In genomic region chr3:167814441-167814951, GRCh38 we compare ENCODE assay signal across 8 cellular contexts.
DNase-seq lines count a peak whose midpoint lies in the region; TF ChIP-seq lines count a peak whose summit lies in the region.

No MANE protein-coding gene starts in this region.

- H3K9me3 ChIP-seq in MG63: no peaks in the 10 kb centered on the region

- in situ Hi-C loops in astrocyte of the cerebellum (cut with HindIII; ENCODE audit: low sequenced_read_pairs): no loop called here
- in situ Hi-C loops in ACHN (cut with HindIII; ENCODE audit: low pct_ligation_motif_present, low pct_unique_long_range_greater_than_20kb, low sequenced_read_pairs): no loop called here

- no peak overlapping the region for H3K4me3 Mint-ChIP-seq in nephron progenitor cell
- no peak overlapping the region for H3K4me3 Mint-ChIP-seq in activated T-helper 1 cell treated with anti-CD3 and anti-CD28 coated beads, Interleukin-12 subunit alpha, Interleukin-12 subunit beta, Interleukin-2, Interleukin-4 antibody, amounts not matched to agents 30 ng/mL and 10 ng/mL and 1 ng/mL, durations not matched to agents 14 hours and 24 hours and 36 hours

- no peak overlapping the region for H3K4me3 ChIP-seq in MG63
- no peak overlapping the region for H3K4me3 ChIP-seq in astrocyte of the cerebellum (ENCODE audit: low read depth, low read length)

- H3K27ac Mint-ChIP-seq in nephron progenitor cell: no peak overlapping the region
- no peak overlapping the region for H3K27ac Mint-ChIP-seq in activated T-helper 1 cell treated with anti-CD3 and anti-CD28 coated beads, Interleukin-12 subunit alpha, Interleukin-12 subunit beta, Interleukin-2, Interleukin-4 antibody, amounts not matched to agents 30 ng/mL and 10 ng/mL and 1 ng/mL, durations not matched to agents 14 hours and 24 hours and 36 hours

- intact Hi-C loops in activated T-helper 1 cell treated with anti-CD3 and anti-CD28 coated beads, Interleukin-12 subunit alpha, Interleukin-12 subunit beta, Interleukin-2, Interleukin-4 antibody, amounts not matched to agents 30 ng/mL and 10 ng/mL and 1 ng/mL, durations not matched to agents 14 hours and 24 hours and 36 hours (cut with micrococcal nuclease): no loop called here

- no peaks in the 10 kb centered on the region for H3K36me3 Mint-ChIP-seq in nephron progenitor cell (ENCODE audit: low read depth)
- H3K36me3 Mint-ChIP-seq in activated T-helper 1 cell treated with anti-CD3 and anti-CD28 coated beads, Interleukin-12 subunit alpha, Interleukin-12 subunit beta, Interleukin-2, Interleukin-4 antibody, amounts not matched to agents 30 ng/mL and 10 ng/mL and 1 ng/mL, durations not matched to agents 14 hours and 24 hours and 36 hours (ENCODE audit: low read depth): no peaks in the 10 kb centered on the region

- no peaks in the 10 kb centered on the region for H3K9me3 Mint-ChIP-seq in nephron progenitor cell
- H3K9me3 Mint-ChIP-seq in activated T-helper 1 cell treated with anti-CD3 and anti-CD28 coated beads, Interleukin-12 subunit alpha, Interleukin-12 subunit beta, Interleukin-2, Interleukin-4 antibody, amounts not matched to agents 30 ng/mL and 10 ng/mL and 1 ng/mL, durations not matched to agents 14 hours and 24 hours and 36 hours: no peaks in the 10 kb centered on the region

- H3K36me3 ChIP-seq in MG63: no peaks in the 10 kb centered on the region

- TF ChIP-seq CTCF in astrocyte of the cerebellum (IDR thresholded peaks at IDR 0.05; ENCODE audit: low read depth, low read length, missing control alignments): no peak
- TF ChIP-seq CTCF in nephron progenitor cell (IDR thresholded peaks at IDR 0.05): no peak

- H3K27me3 ChIP-seq in MG63: no peaks in the 10 kb centered on the region

- H3K27me3 Mint-ChIP-seq in nephron progenitor cell (ENCODE audit: low read depth, poor library complexity): no peaks in the 10 kb centered on the region
- no peaks in the 10 kb centered on the region for H3K27me3 Mint-ChIP-seq in activated T-helper 1 cell treated with anti-CD3 and anti-CD28 coated beads, Interleukin-12 subunit alpha, Interleukin-12 subunit beta, Interleukin-2, Interleukin-4 antibody, amounts not matched to agents 30 ng/mL and 10 ng/mL and 1 ng/mL, durations not matched to agents 14 hours and 24 hours and 36 hours (ENCODE audit: insufficient read depth)

- peak overlapping the region; percentile 59 for H3K27ac ChIP-seq in temporal lobe (ENCODE audit: low read depth, low read length)

- H3K4me1 Mint-ChIP-seq in nephron progenitor cell: no peaks in the 10 kb centered on the region
- H3K4me1 Mint-ChIP-seq in activated T-helper 1 cell treated with anti-CD3 and anti-CD28 coated beads, Interleukin-12 subunit alpha, Interleukin-12 subunit beta, Interleukin-2, Interleukin-4 antibody, amounts not matched to agents 30 ng/mL and 10 ng/mL and 1 ng/mL, durations not matched to agents 14 hours and 24 hours and 36 hours (ENCODE audit: low read depth): no peaks in the 10 kb centered on the region

- DNase-seq in MG63: peak; percentile 88
- peak; percentile 84 for DNase-seq in astrocyte of the cerebellum (ENCODE audit: low read depth)
- peak; percentile 50 for DNase-seq in hepatic stellate cell (ENCODE audit: low spot score)
- DNase-seq in ACHN: no peak
- DNase-seq in nephron progenitor cell: no peak
- no peak for DNase-seq in stimulated activated CD8-positive, alpha-beta memory T cell treated with anti-CD3 and anti-CD28 coated beads, Interleukin-4, amount 100 ng/mL, for 48 hours
- no peak for DNase-seq in activated T-helper 1 cell treated with anti-CD3 and anti-CD28 coated beads, Interleukin-12 subunit alpha, Interleukin-12 subunit beta, Interleukin-2, Interleukin-4 antibody, amounts not matched to agents 30 ng/mL and 10 ng/mL and 1 ng/mL, durations not matched to agents 14 hours and 24 hours and 36 hours (ENCODE audit: low spot score)

Comparison
In these comparisons a context has a peak if more than half of its experiments do, and no peak if none do; other contexts are left out.
1. DNase-seq: peak in MG63 (single experiment), astrocyte of the cerebellum (single experiment) and hepatic stellate cell (single experiment); none in ACHN (single experiment), nephron progenitor cell (single experiment), stimulated activated CD8-positive, alpha-beta memory T cell treated with anti-CD3 and anti-CD28 coated beads, Interleukin-4, amount 100 ng/mL, for 48 hours (single experiment) and activated T-helper 1 cell treated with anti-CD3 and anti-CD28 coated beads, Interleukin-12 subunit alpha, Interleukin-12 subunit beta, Interleukin-2, Interleukin-4 antibody, amounts not matched to agents 30 ng/mL and 10 ng/mL and 1 ng/mL, durations not matched to agents 14 hours and 24 hours and 36 hours (single experiment).